ENCODE assay signal across 1 cellular context in genomic region chr2:229921892-229922448, GRCh38.
TF ChIP-seq lines count a peak whose summit lies in the region.

Gene TRIP12 (minus strand): TSS chr2:229922009. CDS start chr2:229880079, 41,930 bp downstream.

TF ChIP-seq in HepG2, 621 proteins besides CTCF, POLR2A, EP300 and RAD21 (continued from another document and continues in another):
- TF ChIP-seq THAP7 (CRISPR knock-in tag; IDR thresholded peaks at IDR 0.05) (no peak), ELF3 (CRISPR knock-in tag; IDR thresholded peaks at IDR 0.05) (peak; percentile 93), ZNF883 (CRISPR knock-in tag; IDR thresholded peaks at IDR 0.05; ENCODE audit: not compliant biosample characterization) (peak; percentile 86), HMG20A (CRISPR knock-in tag; IDR thresholded peaks at IDR 0.05; ENCODE audit: borderline replicate concordance) (no peak), MAZ (IDR thresholded peaks at IDR 0.05; ENCODE audit: borderline replicate concordance, low read depth, low read length) (peak; percentile 88), MAZ (CRISPR knock-in tag; IDR thresholded peaks at IDR 0.05; ENCODE audit: low read depth) (peak; percentile 96), ZFX (CRISPR knock-in tag; IDR thresholded peaks at IDR 0.05; ENCODE audit: low read depth) (no peak), CEBPG (CRISPR knock-in tag; IDR thresholded peaks at IDR 0.05) (peak; percentile 33; the same call in 1 of the 2 replicates), SIN3B (IDR thresholded peaks at IDR 0.05; ENCODE audit: low read length) (no peak), ZNF207 (IDR thresholded peaks at IDR 0.05; ENCODE audit: borderline replicate concordance) (no peak), ARNTL (CRISPR knock-in tag; IDR thresholded peaks at IDR 0.05) (peak; percentile 68; the same call in 1 of the 2 replicates), AHR (CRISPR knock-in tag; IDR thresholded peaks at IDR 0.05) (no peak; the same call in 1 of the 2 replicates), SOX13 (IDR thresholded peaks at IDR 0.05) (no peak), SOX13 (CRISPR knock-in tag; conservative IDR thresholded peaks at IDR 0.05 in 1 of 2, IDR thresholded peaks at IDR 0.05 in 1 of 2) (peak in 1 of 2 experiments; percentile 54; a peak in 2 of 4 replicates), CEBPZ (IDR thresholded peaks at IDR 0.05; ENCODE audit: low read length) (no peak), ZNF24 (IDR thresholded peaks at IDR 0.05) (peak; percentile 60), RCOR2 (CRISPR knock-in tag; IDR thresholded peaks at IDR 0.05) (0 out of 2 replicates have a peak, but pooled peaks have one; percentile 58), HDAC1 (CRISPR knock-in tag; IDR thresholded peaks at IDR 0.05) (peak; percentile 81; the same call in 1 of the 2 replicates), FOSL2 (CRISPR knock-in tag; IDR thresholded peaks at IDR 0.05) (peak; percentile 66), MXD1 (CRISPR knock-in tag; IDR thresholded peaks at IDR 0.05) (no peak; the same call in 1 of the 2 replicates), RARA (CRISPR knock-in tag; IDR thresholded peaks at IDR 0.05) (peak; percentile 76), ZNF329 (CRISPR knock-in tag; IDR thresholded peaks at IDR 0.05; ENCODE audit: low read depth) (no peak; the same call in none of the 2 replicates), ZNF276 (CRISPR knock-in tag; IDR thresholded peaks at IDR 0.05; ENCODE audit: low read depth) (no peak), MED13 (CRISPR knock-in tag; IDR thresholded peaks at IDR 0.05) (no peak), ZNF160 (CRISPR knock-in tag; IDR thresholded peaks at IDR 0.05) (peak; percentile 38; the same call in 1 of the 2 replicates), SRF (IDR thresholded peaks at IDR 0.05; ENCODE audit: low read depth, low read length) (no peak), ZNF580 (CRISPR knock-in tag; IDR thresholded peaks at IDR 0.05; ENCODE audit: borderline replicate concordance, low read depth) (peak; percentile 70; the same call in 1 of the 2 replicates), PHF8 (CRISPR knock-in tag; IDR thresholded peaks at IDR 0.05) (no peak; the same call in 1 of the 2 replicates), DPF2 (CRISPR knock-in tag; IDR thresholded peaks at IDR 0.05; ENCODE audit: borderline replicate concordance, low read depth) (no peak), ZBTB49 (CRISPR knock-in tag; IDR thresholded peaks at IDR 0.05; ENCODE audit: borderline replicate concordance) (peak; percentile 24; the same call in 1 of the 2 replicates), MIER3 (CRISPR knock-in tag; IDR thresholded peaks at IDR 0.05; ENCODE audit: borderline replicate concordance) (peak; percentile 63; the same call in 1 of the 2 replicates), MED8 (CRISPR knock-in tag; IDR thresholded peaks at IDR 0.05; ENCODE audit: insufficient replicate concordance) (no peak), RXRA (CRISPR knock-in tag; IDR thresholded peaks at IDR 0.05) (peak; percentile 65; the same call in 1 of the 2 replicates), DNMT3B (CRISPR knock-in tag; conservative IDR thresholded peaks at IDR 0.05) (peak; percentile 92), ZNF552 (CRISPR knock-in tag; IDR thresholded peaks at IDR 0.05; ENCODE audit: borderline replicate concordance) (peak; percentile 39; the same call in 1 of the 2 replicates)
- TF ChIP-seq, protein P1, sequence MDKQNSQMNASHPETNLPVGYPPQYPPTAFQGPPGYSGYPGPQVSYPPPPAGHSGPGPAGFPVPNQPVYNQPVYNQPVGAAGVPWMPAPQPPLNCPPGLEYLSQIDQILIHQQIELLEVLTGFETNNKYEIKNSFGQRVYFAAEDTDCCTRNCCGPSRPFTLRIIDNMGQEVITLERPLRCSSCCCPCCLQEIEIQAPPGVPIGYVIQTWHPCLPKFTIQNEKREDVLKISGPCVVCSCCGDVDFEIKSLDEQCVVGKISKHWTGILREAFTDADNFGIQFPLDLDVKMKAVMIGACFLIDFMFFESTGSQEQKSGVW (CRISPR knock-in tag; IDR thresholded peaks at IDR 0.05; ENCODE audit: borderline replicate concordance) = no peak; the same call in 1 of the 2 replicates
- TF ChIP-seq, protein P2, sequence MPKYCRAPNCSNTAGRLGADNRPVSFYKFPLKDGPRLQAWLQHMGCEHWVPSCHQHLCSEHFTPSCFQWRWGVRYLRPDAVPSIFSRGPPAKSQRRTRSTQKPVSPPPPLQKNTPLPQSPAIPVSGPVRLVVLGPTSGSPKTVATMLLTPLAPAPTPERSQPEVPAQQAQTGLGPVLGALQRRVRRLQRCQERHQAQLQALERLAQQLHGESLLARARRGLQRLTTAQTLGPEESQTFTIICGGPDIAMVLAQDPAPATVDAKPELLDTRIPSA (CRISPR knock-in tag; IDR thresholded peaks at IDR 0.05; ENCODE audit: borderline replicate concordance) = peak; percentile 69; the same call in 1 of the 2 replicates
- TF ChIP-seq, protein P3, sequence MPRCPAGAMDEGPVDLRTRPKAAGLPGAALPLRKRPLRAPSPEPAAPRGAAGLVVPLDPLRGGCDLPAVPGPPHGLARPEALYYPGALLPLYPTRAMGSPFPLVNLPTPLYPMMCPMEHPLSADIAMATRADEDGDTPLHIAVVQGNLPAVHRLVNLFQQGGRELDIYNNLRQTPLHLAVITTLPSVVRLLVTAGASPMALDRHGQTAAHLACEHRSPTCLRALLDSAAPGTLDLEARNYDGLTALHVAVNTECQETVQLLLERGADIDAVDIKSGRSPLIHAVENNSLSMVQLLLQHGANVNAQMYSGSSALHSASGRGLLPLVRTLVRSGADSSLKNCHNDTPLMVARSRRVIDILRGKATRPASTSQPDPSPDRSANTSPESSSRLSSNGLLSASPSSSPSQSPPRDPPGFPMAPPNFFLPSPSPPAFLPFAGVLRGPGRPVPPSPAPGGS (CRISPR knock-in tag; IDR thresholded peaks at IDR 0.05) = no peak
- TF ChIP-seq, protein P4, sequence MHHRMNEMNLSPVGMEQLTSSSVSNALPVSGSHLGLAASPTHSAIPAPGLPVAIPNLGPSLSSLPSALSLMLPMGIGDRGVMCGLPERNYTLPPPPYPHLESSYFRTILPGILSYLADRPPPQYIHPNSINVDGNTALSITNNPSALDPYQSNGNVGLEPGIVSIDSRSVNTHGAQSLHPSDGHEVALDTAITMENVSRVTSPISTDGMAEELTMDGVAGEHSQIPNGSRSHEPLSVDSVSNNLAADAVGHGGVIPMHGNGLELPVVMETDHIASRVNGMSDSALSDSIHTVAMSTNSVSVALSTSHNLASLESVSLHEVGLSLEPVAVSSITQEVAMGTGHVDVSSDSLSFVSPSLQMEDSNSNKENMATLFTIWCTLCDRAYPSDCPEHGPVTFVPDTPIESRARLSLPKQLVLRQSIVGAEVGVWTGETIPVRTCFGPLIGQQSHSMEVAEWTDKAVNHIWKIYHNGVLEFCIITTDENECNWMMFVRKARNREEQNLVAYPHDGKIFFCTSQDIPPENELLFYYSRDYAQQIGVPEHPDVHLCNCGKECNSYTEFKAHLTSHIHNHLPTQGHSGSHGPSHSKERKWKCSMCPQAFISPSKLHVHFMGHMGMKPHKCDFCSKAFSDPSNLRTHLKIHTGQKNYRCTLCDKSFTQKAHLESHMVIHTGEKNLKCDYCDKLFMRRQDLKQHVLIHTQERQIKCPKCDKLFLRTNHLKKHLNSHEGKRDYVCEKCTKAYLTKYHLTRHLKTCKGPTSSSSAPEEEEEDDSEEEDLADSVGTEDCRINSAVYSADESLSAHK (CRISPR knock-in tag; IDR thresholded peaks at IDR 0.05; ENCODE audit: borderline replicate concordance) = no peak
- TF ChIP-seq, protein P5, sequence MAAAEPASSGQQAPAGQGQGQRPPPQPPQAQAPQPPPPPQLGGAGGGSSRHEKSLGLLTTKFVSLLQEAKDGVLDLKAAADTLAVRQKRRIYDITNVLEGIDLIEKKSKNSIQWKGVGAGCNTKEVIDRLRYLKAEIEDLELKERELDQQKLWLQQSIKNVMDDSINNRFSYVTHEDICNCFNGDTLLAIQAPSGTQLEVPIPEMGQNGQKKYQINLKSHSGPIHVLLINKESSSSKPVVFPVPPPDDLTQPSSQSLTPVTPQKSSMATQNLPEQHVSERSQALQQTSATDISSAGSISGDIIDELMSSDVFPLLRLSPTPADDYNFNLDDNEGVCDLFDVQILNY (CRISPR knock-in tag; conservative IDR thresholded peaks at IDR 0.05) = 0 out of 2 replicates have a peak, but pooled peaks have one; percentile 38
- TF ChIP-seq, protein P6, sequence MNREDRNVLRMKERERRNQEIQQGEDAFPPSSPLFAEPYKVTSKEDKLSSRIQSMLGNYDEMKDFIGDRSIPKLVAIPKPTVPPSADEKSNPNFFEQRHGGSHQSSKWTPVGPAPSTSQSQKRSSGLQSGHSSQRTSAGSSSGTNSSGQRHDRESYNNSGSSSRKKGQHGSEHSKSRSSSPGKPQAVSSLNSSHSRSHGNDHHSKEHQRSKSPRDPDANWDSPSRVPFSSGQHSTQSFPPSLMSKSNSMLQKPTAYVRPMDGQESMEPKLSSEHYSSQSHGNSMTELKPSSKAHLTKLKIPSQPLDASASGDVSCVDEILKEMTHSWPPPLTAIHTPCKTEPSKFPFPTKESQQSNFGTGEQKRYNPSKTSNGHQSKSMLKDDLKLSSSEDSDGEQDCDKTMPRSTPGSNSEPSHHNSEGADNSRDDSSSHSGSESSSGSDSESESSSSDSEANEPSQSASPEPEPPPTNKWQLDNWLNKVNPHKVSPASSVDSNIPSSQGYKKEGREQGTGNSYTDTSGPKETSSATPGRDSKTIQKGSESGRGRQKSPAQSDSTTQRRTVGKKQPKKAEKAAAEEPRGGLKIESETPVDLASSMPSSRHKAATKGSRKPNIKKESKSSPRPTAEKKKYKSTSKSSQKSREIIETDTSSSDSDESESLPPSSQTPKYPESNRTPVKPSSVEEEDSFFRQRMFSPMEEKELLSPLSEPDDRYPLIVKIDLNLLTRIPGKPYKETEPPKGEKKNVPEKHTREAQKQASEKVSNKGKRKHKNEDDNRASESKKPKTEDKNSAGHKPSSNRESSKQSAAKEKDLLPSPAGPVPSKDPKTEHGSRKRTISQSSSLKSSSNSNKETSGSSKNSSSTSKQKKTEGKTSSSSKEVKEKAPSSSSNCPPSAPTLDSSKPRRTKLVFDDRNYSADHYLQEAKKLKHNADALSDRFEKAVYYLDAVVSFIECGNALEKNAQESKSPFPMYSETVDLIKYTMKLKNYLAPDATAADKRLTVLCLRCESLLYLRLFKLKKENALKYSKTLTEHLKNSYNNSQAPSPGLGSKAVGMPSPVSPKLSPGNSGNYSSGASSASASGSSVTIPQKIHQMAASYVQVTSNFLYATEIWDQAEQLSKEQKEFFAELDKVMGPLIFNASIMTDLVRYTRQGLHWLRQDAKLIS (CRISPR knock-in tag; IDR thresholded peaks at IDR 0.05) = no peak; the same call in 1 of the 2 replicates
